8 cellular contexts compared by ENCODE assay signal in the genomic region with DNA sequence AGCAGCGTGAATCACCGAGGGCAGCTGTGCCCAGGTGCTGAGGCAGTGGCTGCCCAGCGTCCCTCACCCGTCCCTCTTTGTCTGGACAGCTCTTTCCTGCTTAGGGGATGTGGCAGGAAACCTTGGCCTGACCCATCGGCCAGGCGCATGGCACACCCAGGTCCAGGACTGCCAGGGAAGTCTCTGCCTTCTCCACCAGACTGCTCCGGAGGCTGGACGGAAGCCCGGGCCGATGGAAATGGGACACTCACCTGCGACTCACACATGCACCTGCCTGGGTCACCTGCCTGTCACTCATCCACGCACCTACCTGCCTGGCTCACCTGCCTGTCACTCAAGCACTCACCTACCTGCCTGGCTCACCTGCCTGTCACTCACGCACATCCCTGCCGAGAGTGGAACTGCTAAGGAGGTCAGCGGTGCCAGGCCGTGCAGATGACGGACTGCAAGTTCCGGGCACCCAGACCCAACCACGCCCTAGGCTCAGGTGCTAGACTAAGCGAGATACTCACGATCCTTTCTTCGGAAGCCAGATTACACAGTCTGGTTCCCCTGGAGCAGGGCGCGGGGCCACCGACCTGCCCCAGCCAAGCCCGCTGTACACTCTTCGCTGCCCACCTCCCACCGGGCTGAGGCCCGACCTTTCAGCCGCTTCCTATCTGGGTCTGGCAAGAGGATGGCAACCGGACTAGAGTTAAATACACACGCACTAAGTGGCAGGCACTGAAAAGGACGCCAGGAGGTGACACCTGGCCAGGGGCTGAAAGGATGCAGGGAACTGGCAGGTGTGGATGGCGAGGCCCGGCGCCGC. TPM values are rescaled to one million over a fixed set of nuclear protein-coding genes. Genes with fewer than 3 reads are reported as not detected.
DNase-seq lines count a peak whose midpoint lies in the region; ATAC-seq and TF ChIP-seq lines count a peak whose summit lies in the region.

No MANE protein-coding gene starts in this region.

- no peak for TF ChIP-seq CTCF in stomach (IDR thresholded peaks at IDR 0.05)

- peaks cover 55% of the 10 kb centered on the region for H3K79me2 ChIP-seq in ACC112 (ENCODE audit: control insufficient read depth, insufficient read depth, low read length, unreplicated experiment)

- DNase-seq in activated CD4-positive, alpha-beta memory T cell treated with anti-CD3 and anti-CD28 coated beads, Interleukin-2, amount 10 ng/mL, durations not matched to agents 7 days and 5 days: peak; percentile 26
- peak; percentile 78 for DNase-seq in stomach
- no peak for DNase-seq in HCEC 1CT
- no peak for DNase-seq in 8988T

- CTCF ChIA-PET in activated CD4-positive, alpha-beta memory T cell treated with anti-CD3 and anti-CD28 coated beads, Interleukin-2, amount 10 ng/mL, durations not matched to agents 7 days and 5 days (lab: Charles Lee): interaction anchor here (0.9 to 1.4 kb wide), 2 partner anchors 41 to 213 kb away, joined by 3 to 4 read pairs; no protein-coding TSS in a partner anchor

- no peaks in the 10 kb centered on the region for H3K9me3 Mint-ChIP-seq in activated CD4-positive, alpha-beta memory T cell treated with anti-CD3 and anti-CD28 coated beads, Interleukin-2, amount 10 ng/mL, durations not matched to agents 7 days and 5 days

- H3K36me3 ChIP-seq in ACC112 (ENCODE audit: insufficient read depth, low read length): no peaks in the 10 kb centered on the region
- H3K36me3 ChIP-seq in stomach: peaks cover 3 to 25% (median 20%) of the 10 kb centered on the region in 4 donors

- no peaks in the 10 kb centered on the region for H3K27me3 Mint-ChIP-seq in activated CD4-positive, alpha-beta memory T cell treated with anti-CD3 and anti-CD28 coated beads, Interleukin-2, amount 10 ng/mL, durations not matched to agents 7 days and 5 days

- intact Hi-C loops in stomach (cut with DNase I; ENCODE audit: low total_unique reads): no loop called here

- ATAC-seq in HG03175 (IDR thresholded peaks at IDR 0.05; ENCODE audit: unreplicated experiment): peak; percentile 9
- ATAC-seq in HG03139 (IDR thresholded peaks at IDR 0.05; ENCODE audit: unreplicated experiment): no peak

- H3K4me3 ChIP-seq in ACC112 (ENCODE audit: low read depth, low read length) (peak overlapping the region; percentile 83), iPS-11a (ENCODE audit: low read depth, low read length) (peak overlapping the region; percentile 73), stomach (peak overlapping the region; percentile 95 to 98 (median 96))

- peak overlapping the region; percentile 87 for H3K4me3 Mint-ChIP-seq in activated CD4-positive, alpha-beta memory T cell treated with anti-CD3 and anti-CD28 coated beads, Interleukin-2, amount 10 ng/mL, durations not matched to agents 7 days and 5 days

- TF ChIP-seq POLR2A in stomach (IDR thresholded peaks at IDR 0.05): no peak

- no peak overlapping the region for H2AFZ ChIP-seq in ACC112 (ENCODE audit: low read length, unreplicated experiment)

- 15 to 27% (median 19%) methylated on average over 23 to 37 of the region's 37 CpGs for WGBS in stomach, 5 donors

- H3K27ac Mint-ChIP-seq in activated CD4-positive, alpha-beta memory T cell treated with anti-CD3 and anti-CD28 coated beads, Interleukin-2, amount 10 ng/mL, durations not matched to agents 7 days and 5 days: peak overlapping the region; percentile 82

- peaks cover 35% of the 10 kb centered on the region for H3K36me3 Mint-ChIP-seq in activated CD4-positive, alpha-beta memory T cell treated with anti-CD3 and anti-CD28 coated beads, Interleukin-2, amount 10 ng/mL, durations not matched to agents 7 days and 5 days (ENCODE audit: low read depth)

- H3K4me1 Mint-ChIP-seq in activated CD4-positive, alpha-beta memory T cell treated with anti-CD3 and anti-CD28 coated beads, Interleukin-2, amount 10 ng/mL, durations not matched to agents 7 days and 5 days: peaks cover 39% of the 10 kb centered on the region

- H3K27ac ChIP-seq in ACC112 (ENCODE audit: low read depth, low read length): peak overlapping the region; percentile 72
- peak overlapping the region; percentile 85 to 97 (median 89) for H3K27ac ChIP-seq in stomach

- H3K4me1 ChIP-seq in ACC112 (ENCODE audit: control insufficient read depth, insufficient read depth, low read length, unreplicated experiment) (peaks cover 28% of the 10 kb centered on the region), stomach (peaks cover 33 to 57% (median 45%) of the 10 kb centered on the region in 4 donors)

- TF ChIP-seq EP300 in stomach (IDR thresholded peaks at IDR 0.05): no peak

- POLR2A ChIA-PET in activated CD4-positive, alpha-beta memory T cell treated with anti-CD3 and anti-CD28 coated beads, Interleukin-2, amount 10 ng/mL, durations not matched to agents 7 days and 5 days (lab: Charles Lee): interaction anchor here (0.6 to 2.0 kb wide), 5 partner anchors 8 to 124 kb away, joined by 3 to 16 read pairs (median 4); a partner anchor contains a TSS

- no peaks in the 10 kb centered on the region for H3K9me3 ChIP-seq in stomach

- H3K27me3 ChIP-seq in ACC112 (ENCODE audit: insufficient read depth, low read length) (no peaks in the 10 kb centered on the region), stomach (no peaks in the 10 kb centered on the region)

RNA-seq across cellular contexts. Expression of a gene that starts 1.1 kb away (rescaled TPM):
- total RNA-seq in activated CD4-positive, alpha-beta memory T cell treated with anti-CD3 and anti-CD28 coated beads, Interleukin-2, amount 10 ng/mL, durations not matched to agents 7 days and 5 days: 10 to 100 TPM; 62.4 to 63.5 TPM
- total RNA-seq in stomach: 100 to 1,000 TPM in 1 of 5 donors, 10 to 100 TPM in 4; 14.0 to 252 (median 48.3) TPM
- polyA plus RNA-seq in stomach: 10 to 100 TPM; 40.5 to 49.6 (median 44.8) TPM

RNA-seq across cellular contexts. Expression of a gene that starts 7.7 kb away (rescaled TPM):
- total RNA-seq in activated CD4-positive, alpha-beta memory T cell treated with anti-CD3 and anti-CD28 coated beads, Interleukin-2, amount 10 ng/mL, durations not matched to agents 7 days and 5 days: 1 to 10 TPM; 3.9 to 4.4 TPM
- 1 to 10 TPM in 4 of 5 donors, under 1 TPM in 1; 0.43 to 7.6 (median 3.5) TPM for total RNA-seq in stomach
- polyA plus RNA-seq in stomach: 1 to 10 TPM; 4.7 to 6.1 (median 4.8) TPM

RNA-seq across cellular contexts. Expression of a gene that starts 26.0 kb away (rescaled TPM):
- total RNA-seq in activated CD4-positive, alpha-beta memory T cell treated with anti-CD3 and anti-CD28 coated beads, Interleukin-2, amount 10 ng/mL, durations not matched to agents 7 days and 5 days: 1 to 10 TPM; 2.0 to 4.2 TPM
- total RNA-seq in stomach: 10 to 100 TPM in 2 of 5 donors, 1 to 10 TPM in 2, not detected in 1; 1.5 to 21.3 (median 6.4) TPM
- polyA plus RNA-seq in stomach: 1 to 10 TPM in 2 of 3 donors, not detected in 1; 1.6 to 3.2 TPM

RNA-seq across cellular contexts. Expression of a gene that starts 35.2 kb away (rescaled TPM):
- 10 to 100 TPM; 64.4 to 72.3 TPM for total RNA-seq in activated CD4-positive, alpha-beta memory T cell treated with anti-CD3 and anti-CD28 coated beads, Interleukin-2, amount 10 ng/mL, durations not matched to agents 7 days and 5 days
- 100 to 1,000 TPM in 1 of 5 donors, 10 to 100 TPM in 4; 31.9 to 374 (median 77.0) TPM for total RNA-seq in stomach
- 10 to 100 TPM; 17.9 to 46.1 (median 43.0) TPM for polyA plus RNA-seq in stomach

RNA-seq across cellular contexts. Expression of a gene that starts 35.9 kb away (rescaled TPM):
- 10 to 100 TPM; 17.9 to 20.0 TPM for total RNA-seq in activated CD4-positive, alpha-beta memory T cell treated with anti-CD3 and anti-CD28 coated beads, Interleukin-2, amount 10 ng/mL, durations not matched to agents 7 days and 5 days
- total RNA-seq in stomach: 10 to 100 TPM in 3 of 5 donors, 1 to 10 TPM in 1, not detected in 1; 5.9 to 64.9 (median 51.4) TPM
- polyA plus RNA-seq in stomach: 10 to 100 TPM; 15.2 to 25.5 (median 23.8) TPM

Comparison
In these comparisons a context has a peak if more than half of its experiments do, and no peak if none do; other contexts are left out.
1. DNase-seq: peak in activated CD4-positive, alpha-beta memory T cell treated with anti-CD3 and anti-CD28 coated beads, Interleukin-2, amount 10 ng/mL, durations not matched to agents 7 days and 5 days (single experiment) and stomach (single experiment); none in HCEC 1CT (single experiment) and 8988T (single experiment).
2. Peak in every context shown above with its lines, with median percentiles within 50 percentile points of each other: H3K4me3 ChIP-seq.